ENCODE assay signal across 1 cellular context in the genomic region with DNA sequence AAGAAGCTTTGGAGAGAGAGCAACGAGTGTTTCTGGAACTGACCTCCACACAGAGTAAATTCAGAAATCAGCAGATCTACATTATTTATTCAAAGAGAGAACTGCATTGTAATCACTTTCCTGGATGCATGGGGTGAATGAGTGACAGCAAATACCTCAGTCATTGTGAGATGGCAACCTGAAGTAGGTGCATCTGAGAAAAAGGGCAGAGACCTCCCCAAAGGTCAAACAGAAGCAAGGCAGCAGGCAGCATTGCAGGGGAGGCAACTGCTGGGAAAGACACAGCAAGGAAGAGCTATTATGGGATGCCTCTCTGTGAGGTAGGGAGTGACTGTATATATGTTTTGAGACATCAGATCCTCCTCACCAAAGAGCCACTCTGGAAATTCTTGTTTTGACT.
TF ChIP-seq lines count a peak whose summit lies in the region.

No MANE protein-coding gene starts in this region.

TF ChIP-seq in H1, 55 proteins besides CTCF, POLR2A, EP300 and RAD21:
- TF ChIP-seq CHD2 (IDR thresholded peaks at IDR 0.05; ENCODE audit: low read length) (no peak), KDM5A (IDR thresholded peaks at IDR 0.05; ENCODE audit: low read length) (no peak), RNF2 (IDR thresholded peaks at IDR 0.05; ENCODE audit: borderline replicate concordance, low read depth, low read length, missing control alignments, poor library complexity, severe bottlenecking) (no peak), JUN (IDR thresholded peaks at IDR 0.05; ENCODE audit: low read depth, low read length) (no peak), HDAC2 (IDR thresholded peaks at IDR 0.05; ENCODE audit: borderline replicate concordance in 1 of 2, low read depth in 2 of 2, low read length in 2 of 2) (no peak), CTBP2 (IDR thresholded peaks at IDR 0.05; ENCODE audit: borderline replicate concordance, insufficient read depth, insufficient read length, low read length) (no peak), CHD1 (IDR thresholded peaks at IDR 0.05; ENCODE audit: low read depth, low read length) (no peak), CEBPB (IDR thresholded peaks at IDR 0.05; ENCODE audit: low read depth, low read length) (no peak), FOSL1 (IDR thresholded peaks at IDR 0.05; ENCODE audit: insufficient read depth, low read depth, low read length) (no peak), TEAD4 (IDR thresholded peaks at IDR 0.05; ENCODE audit: low read depth, low read length) (no peak), SUZ12 (IDR thresholded peaks at IDR 0.05; ENCODE audit: low read length) (no peak), TBP (IDR thresholded peaks at IDR 0.05; ENCODE audit: low read depth, low read length) (no peak), ASH2L (IDR thresholded peaks at IDR 0.05; ENCODE audit: low read length) (no peak), EGR1 (IDR thresholded peaks at IDR 0.05; ENCODE audit: borderline replicate concordance, low read depth, low read length) (no peak), SIX5 (IDR thresholded peaks at IDR 0.05; ENCODE audit: low read depth, low read length) (no peak), RFX5 (IDR thresholded peaks at IDR 0.05; ENCODE audit: borderline replicate concordance, low read depth, low read length) (no peak), USF2 (IDR thresholded peaks at IDR 0.05; ENCODE audit: low read length) (no peak), JUND (IDR thresholded peaks at IDR 0.05; ENCODE audit: low read length) (no peak)
- TF ChIP-seq, protein P1, sequence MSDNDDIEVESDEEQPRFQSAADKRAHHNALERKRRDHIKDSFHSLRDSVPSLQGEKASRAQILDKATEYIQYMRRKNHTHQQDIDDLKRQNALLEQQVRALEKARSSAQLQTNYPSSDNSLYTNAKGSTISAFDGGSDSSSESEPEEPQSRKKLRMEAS (IDR thresholded peaks at IDR 0.05) = no peak
